ENCODE assay signal across 11 cellular contexts in genomic region chr6:142416179-142416578, GRCh38.
DNase-seq lines count a peak whose midpoint lies in the region; TF ChIP-seq lines count a peak whose summit lies in the region.
"Had no signal": no experiment of that assay in that cellular context is flagged by ENCODE, and none has a peak within 500 bp of the region (broad histone marks: within the 10 kb centered on the region; RNA-seq: fewer than 3 reads in every experiment).

No MANE protein-coding gene starts in this region.

- CTCF ChIA-PET in AG04449 (lab: Yijun Ruan, JAX) = no interaction called here

- no peak overlapping the region for H3K4me3 ChIP-seq in AG04449 (ENCODE audit: low read depth, low read length)
- no peak overlapping the region for H3K4me3 ChIP-seq in astrocyte of the spinal cord (ENCODE audit: low read depth, low read length)
- H3K4me3 ChIP-seq: psoas muscle had no signal

- POLR2A ChIA-PET in AG04449 (lab: Yijun Ruan, JAX) = no interaction called here

- in situ Hi-C loops in astrocyte of the spinal cord (cut with HindIII; ENCODE audit: low sequenced_read_pairs) = no loop called here

- DNase-seq in AG04449 (ENCODE audit: low read depth, low spot score) (peak; percentile 94), HK-2 (ENCODE audit: unreplicated experiment) (peak; percentile 34), astrocyte of the spinal cord (ENCODE audit: low read depth, low spot score) (peak; percentile 98), kidney glomerular epithelial cell (lab: John Stamatoyannopoulos, UW) (peak; percentile 63), NCI-H82 treated with DMSO at 0.1 percent for 48 hours (lab: John Stamatoyannopoulos, UW; ENCODE audit: unreplicated experiment) (no peak), LoVo (ENCODE audit: low spot score) (no peak)
- DNase-seq in activated CD4-positive, CD25-positive, alpha-beta regulatory T cell treated with anti-CD3 and anti-CD28 coated beads, Interleukin-2, amount 50 U/mL, for 72 hours = no peak
- no peak for DNase-seq in activated CD8-positive, alpha-beta memory T cell treated with anti-CD3 and anti-CD28 coated beads for 24 hours
- DNase-seq: CD8-positive, alpha-beta T cell; NCI-H2107; psoas muscle had no signal

- TF ChIP-seq CTCF in AG04449 (IDR thresholded peaks at IDR 0.05; ENCODE audit: insufficient read depth, low read length, missing control alignments) = no peak
- TF ChIP-seq CTCF in astrocyte of the spinal cord (IDR thresholded peaks at IDR 0.05; ENCODE audit: low read depth, low read length) = no peak

Comparison
In these comparisons a context has a peak if more than half of its experiments do, and no peak if none do; other contexts are left out.
1. DNase-seq: peak in AG04449 (single experiment), HK-2 (single experiment), astrocyte of the spinal cord (single experiment) and kidney glomerular epithelial cell (single experiment); none in activated CD4-positive, CD25-positive, alpha-beta regulatory T cell treated with anti-CD3 and anti-CD28 coated beads, Interleukin-2, amount 50 U/mL, for 72 hours (single experiment), NCI-H82 treated with DMSO at 0.1 percent for 48 hours (single experiment), LoVo (single experiment) and activated CD8-positive, alpha-beta memory T cell treated with anti-CD3 and anti-CD28 coated beads for 24 hours (single experiment).